In the genomic region with DNA sequence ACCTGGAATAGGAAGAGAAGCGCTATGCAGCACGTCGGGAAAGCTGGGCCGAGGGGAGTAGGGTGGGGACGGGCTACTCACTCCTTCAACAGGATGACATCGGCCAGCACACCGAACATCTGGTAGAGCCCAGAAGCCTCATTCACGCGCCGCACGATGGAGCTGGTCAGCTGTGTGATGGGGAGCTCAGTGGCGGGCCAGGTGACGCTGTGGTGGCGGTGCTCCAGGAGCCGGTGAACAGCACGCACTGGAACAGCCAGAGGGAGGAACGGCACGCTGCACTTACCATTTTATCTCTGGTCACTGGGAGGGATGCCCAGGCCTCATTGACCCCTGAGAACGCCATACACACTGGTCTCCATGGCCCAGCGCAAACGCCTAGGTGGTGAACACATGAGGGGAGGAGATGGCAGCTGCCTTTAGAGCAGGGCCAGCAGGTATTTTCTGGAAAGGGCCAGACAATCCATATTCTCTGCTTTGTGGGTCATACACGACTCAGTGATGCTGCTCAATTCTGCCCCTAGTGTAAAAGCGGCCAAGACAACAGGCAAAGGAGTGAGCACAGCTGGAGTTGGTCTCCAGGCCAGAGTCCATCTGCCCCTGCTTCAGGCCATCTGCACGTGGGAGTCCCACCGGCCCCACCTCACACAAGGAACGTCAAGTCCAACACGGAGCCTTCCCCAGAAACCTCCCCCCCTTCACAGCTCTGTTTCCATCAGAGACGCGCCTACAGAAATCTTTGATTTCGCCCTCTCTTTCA, we compare ENCODE assay signal across 1 cellular context.
TF ChIP-seq lines count a peak whose summit lies in the region.

No MANE protein-coding gene starts in this region.

TF ChIP-seq in H1, 55 proteins besides CTCF, POLR2A, EP300 and RAD21:
- TF ChIP-seq ATF3 (IDR thresholded peaks at IDR 0.05; ENCODE audit: insufficient read depth, low read depth, low read length) = no peak
- no peak for TF ChIP-seq HDAC2 (IDR thresholded peaks at IDR 0.05; ENCODE audit: borderline replicate concordance in 1 of 2, low read depth in 2 of 2, low read length in 2 of 2)
- no peak for TF ChIP-seq CHD1 (IDR thresholded peaks at IDR 0.05; ENCODE audit: low read depth, low read length)
- TF ChIP-seq TCF12 (IDR thresholded peaks at IDR 0.05; ENCODE audit: low read depth, low read length) = no peak
- TF ChIP-seq, protein P1, sequence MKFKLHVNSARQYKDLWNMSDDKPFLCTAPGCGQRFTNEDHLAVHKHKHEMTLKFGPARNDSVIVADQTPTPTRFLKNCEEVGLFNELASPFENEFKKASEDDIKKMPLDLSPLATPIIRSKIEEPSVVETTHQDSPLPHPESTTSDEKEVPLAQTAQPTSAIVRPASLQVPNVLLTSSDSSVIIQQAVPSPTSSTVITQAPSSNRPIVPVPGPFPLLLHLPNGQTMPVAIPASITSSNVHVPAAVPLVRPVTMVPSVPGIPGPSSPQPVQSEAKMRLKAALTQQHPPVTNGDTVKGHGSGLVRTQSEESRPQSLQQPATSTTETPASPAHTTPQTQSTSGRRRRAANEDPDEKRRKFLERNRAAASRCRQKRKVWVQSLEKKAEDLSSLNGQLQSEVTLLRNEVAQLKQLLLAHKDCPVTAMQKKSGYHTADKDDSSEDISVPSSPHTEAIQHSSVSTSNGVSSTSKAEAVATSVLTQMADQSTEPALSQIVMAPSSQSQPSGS (IDR thresholded peaks at IDR 0.05; ENCODE audit: low read length) = no peak
- no peak for TF ChIP-seq SP2 (IDR thresholded peaks at IDR 0.05; ENCODE audit: low read length)
- no peak for TF ChIP-seq CBX5 (IDR thresholded peaks at IDR 0.05; ENCODE audit: low read depth, low read length)
- no peak for TF ChIP-seq ASH2L (IDR thresholded peaks at IDR 0.05; ENCODE audit: low read length)
- TF ChIP-seq RXRA (IDR thresholded peaks at IDR 0.05; ENCODE audit: insufficient read depth, low read depth, low read length) = no peak
- TF ChIP-seq KDM1A (IDR thresholded peaks at IDR 0.05; ENCODE audit: borderline replicate concordance, low read length) = no peak
- TF ChIP-seq TAF1 (IDR thresholded peaks at IDR 0.05; ENCODE audit: low read depth, low read length) = no peak
